ENCODE assay signal across 16 cellular contexts in the genomic region with DNA sequence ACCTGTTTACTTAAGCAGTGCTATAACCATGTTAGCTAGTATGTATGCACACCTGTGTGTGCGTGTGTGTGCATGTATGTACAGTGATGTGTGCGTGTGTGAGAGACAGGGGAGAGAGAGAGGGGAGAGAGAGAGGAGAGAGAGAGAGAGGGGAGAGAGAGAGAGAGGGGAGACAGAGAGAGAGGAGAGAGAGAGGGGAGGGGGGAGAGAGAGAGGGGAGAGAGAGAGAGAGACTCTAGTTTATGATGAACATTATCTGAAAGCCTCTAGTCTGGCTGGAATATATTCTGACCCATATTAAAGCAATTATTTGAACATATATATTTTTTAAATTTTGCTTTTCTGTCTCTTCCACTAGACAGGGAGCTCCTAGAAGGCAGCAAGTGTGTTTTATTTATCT.
"Had no signal": no experiment of that assay in that cellular context is flagged by ENCODE, and none has a peak within 500 bp of the region (broad histone marks: within the 10 kb centered on the region; RNA-seq: fewer than 3 reads in every experiment).

No MANE protein-coding gene starts in this region.

- H3K9me3 ChIP-seq: gastrocnemius medialis, left ventricle myocardium inferior, lower lobe of right lung, right atrium auricular region, stomach had no signal

- H3K27me3 ChIP-seq: gastrocnemius medialis, right atrium auricular region, stomach had no signal

- ATAC-seq: esophagus mucosa; gastrocnemius medialis; lower lobe of right lung; natural killer cell treated with Interleukin-12 subunit alpha and Interleukin-12 subunit beta and Interleukin-15 and Interleukin-18, amount 100 ng/mL, for 72 hours had no signal

- H3K4me3 ChIP-seq: gastrocnemius medialis, left ventricle myocardium inferior, lower lobe of right lung, right atrium auricular region, stomach had no signal

- DNase-seq: effector memory CD4-positive, alpha-beta T cell; gastrocnemius medialis; immature natural killer cell; left ventricle myocardium inferior; lower lobe of right lung; posterior cingulate gyrus; stimulated activated CD4-positive, alpha-beta T cell treated with anti-CD3 and anti-CD28 coated beads, Interleukin-12 subunit alpha, Interleukin-12 subunit beta, amount 100 ng/mL, for 4 hours; stimulated activated naive CD4-positive, alpha-beta T cell; trophoblast cell had no signal

- FAIRE-seq: endometrium, keratinocyte, small intestine had no signal

- H3K36me3 ChIP-seq: gastrocnemius medialis, left ventricle myocardium inferior, lower lobe of right lung, right atrium auricular region, stomach had no signal

- H3K27ac ChIP-seq: gastrocnemius medialis, left ventricle myocardium inferior, lower lobe of right lung, right atrium auricular region had no signal
